Comparison of ENCODE assay signal across 26 cellular contexts in genomic region chr5:118968406-118968911, GRCh38.
"Had no signal": no experiment of that assay in that cellular context is flagged by ENCODE, and none has a peak within 500 bp of the region (broad histone marks: within the 10 kb centered on the region; RNA-seq: fewer than 3 reads in every experiment).

No MANE protein-coding gene starts in this region.

- H3K27me3 Mint-ChIP-seq: activated naive CD8-positive, alpha-beta T cell treated with anti-CD3 and anti-CD28 coated beads, Interleukin-2, amount 10 ng/mL, durations not matched to agents 7 days and 5 days had no signal

- H3K4me3 ChIP-seq: adrenal gland, MG63, Peyer's patch, SJSA1 had no signal

- H3K4me1 ChIP-seq: adrenal gland, Peyer's patch, SJSA1 had no signal

- H3K27me3 ChIP-seq: adrenal gland, MG63, Peyer's patch, SJSA1 had no signal

- H3K9me3 Mint-ChIP-seq: T-helper 2 cell treated with Interferon-gamma antibody and Interleukin-4, amounts not matched to agents 5 μg/mL and 100 μg/mL, for 36 hours had no signal

- H3K27ac Mint-ChIP-seq: activated CD8-positive, alpha-beta T cell treated with anti-CD3 and anti-CD28 coated beads, Interleukin-2, amount 10 ng/mL, durations not matched to agents 7 days and 5 days; activated naive CD8-positive, alpha-beta T cell treated with anti-CD3 and anti-CD28 coated beads, Interleukin-2, amount 10 ng/mL, durations not matched to agents 7 days and 5 days; T-helper 2 cell treated with Interferon-gamma antibody and Interleukin-4, amounts not matched to agents 5 μg/mL and 100 μg/mL, for 36 hours had no signal

- H3K36me3 ChIP-seq: adrenal gland, MG63, Peyer's patch, SJSA1 had no signal

- DNase-seq: activated CD4-positive, alpha-beta T cell treated with anti-CD3 and anti-CD28 coated beads for 48 hours; activated CD4-positive, alpha-beta T cell treated with anti-CD3 and anti-CD28 coated beads, Interleukin-2, amount 50 U/mL, for 4 hours; activated CD4-positive, CD25-positive, alpha-beta regulatory T cell treated with anti-CD3 and anti-CD28 coated beads, Interleukin-2, amount 50 U/mL, for 72 hours; activated CD8-positive, alpha-beta memory T cell treated with anti-CD3 and anti-CD28 coated beads, Interleukin-2, amount 50 U/mL, for 48 hours; activated CD8-positive, alpha-beta T cell treated with anti-CD3 and anti-CD28 coated beads, Interleukin-2, amount 10 ng/mL, durations not matched to agents 7 days and 5 days; activated naive CD4-positive, alpha-beta T cell treated with anti-CD3 and anti-CD28 coated beads, Interleukin-2, amount 50 U/mL, for 16 hours; activated naive CD8-positive, alpha-beta T cell treated with anti-CD3 and anti-CD28 coated beads, Interleukin-2, amount 10 ng/mL, durations not matched to agents 7 days and 5 days; activated T-cell treated with anti-CD3 and anti-CD28 coated beads, Interleukin-2, amount 50 U/mL, for 1 hour; anterior cingulate cortex; caudate nucleus; MV-4-11; NCI-H1105; NCI-H1436 treated with DMSO at 0.1 percent for 48 hours; NCI-H187; NCI-H2081; NCI-H510A treated with DMSO at 0.1 percent for 48 hours; NK-92 treated with Interleukin-12 subunit alpha and Interleukin-12 subunit beta, amount 100 ng/mL, for 24 hours; OCI-M1; Peyer's patch; SHP77; SW 1271 had no signal

- H3K27ac ChIP-seq: adrenal gland, Peyer's patch, RWPE1, SJSA1 had no signal

- ATAC-seq: activated CD8-positive, alpha-beta T cell treated with anti-CD3 and anti-CD28 coated beads, Interleukin-2, amount 10 ng/mL, durations not matched to agents 7 days and 5 days had no signal

- H3K4me1 Mint-ChIP-seq: activated naive CD8-positive, alpha-beta T cell treated with anti-CD3 and anti-CD28 coated beads, Interleukin-2, amount 10 ng/mL, durations not matched to agents 7 days and 5 days had no signal

- H3K9me3 ChIP-seq: adrenal gland, Peyer's patch, SJSA1 had no signal

- H3K4me3 Mint-ChIP-seq: activated CD8-positive, alpha-beta T cell treated with anti-CD3 and anti-CD28 coated beads, Interleukin-2, amount 10 ng/mL, durations not matched to agents 7 days and 5 days; activated naive CD8-positive, alpha-beta T cell treated with anti-CD3 and anti-CD28 coated beads, Interleukin-2, amount 10 ng/mL, durations not matched to agents 7 days and 5 days; T-helper 2 cell treated with Interferon-gamma antibody and Interleukin-4, amounts not matched to agents 5 μg/mL and 100 μg/mL, for 36 hours had no signal
